ENCODE assay signal across 28 cellular contexts in genomic region chr1:153291514-153291913, GRCh38. TPM values are rescaled to one million over a fixed set of nuclear protein-coding genes. Genes with fewer than 3 reads are reported as not detected.
DNase-seq lines count a peak whose midpoint lies in the region; ATAC-seq, FAIRE-seq and TF ChIP-seq lines count a peak whose summit lies in the region.
"Had no signal": no experiment of that assay in that cellular context is flagged by ENCODE, and none has a peak within 500 bp of the region (broad histone marks: within the 10 kb centered on the region; RNA-seq: fewer than 3 reads in every experiment).

No MANE protein-coding gene starts in this region.

- H3F3A ChIP-seq in neural progenitor cell (ENCODE audit: low read depth) = no peaks in the 10 kb centered on the region

- H3K27ac Mint-ChIP-seq in activated CD8-positive, alpha-beta T cell treated with anti-CD3 and anti-CD28 coated beads for 36 hours = no peak overlapping the region
- H3K27ac Mint-ChIP-seq in activated CD8-positive, alpha-beta T cell treated with anti-CD3 and anti-CD28 coated beads, Interleukin-2, amount 10 ng/mL, durations not matched to agents 7 days and 5 days = no peak overlapping the region
- peak overlapping the region; percentile 32 for H3K27ac Mint-ChIP-seq in neural progenitor cell

- H3K27me3 ChIP-seq in neural progenitor cell = no peaks in the 10 kb centered on the region
- H3K27me3 ChIP-seq: right lobe of liver, upper lobe of left lung had no signal

- TF ChIP-seq POLR2A in GM12892 (IDR thresholded peaks at IDR 0.05; ENCODE audit: low read depth, low read length) = no peak

- H4K20me1 ChIP-seq in neural progenitor cell (ENCODE audit: low read depth) = no peaks in the 10 kb centered on the region

- H3K4me1 ChIP-seq in neural progenitor cell = no peaks in the 10 kb centered on the region
- H3K4me1 ChIP-seq: BE2C, gastrocnemius medialis, right lobe of liver, upper lobe of left lung had no signal

- no peak overlapping the region for H3K9ac ChIP-seq in neural progenitor cell
- H3K9ac ChIP-seq: GM23248 had no signal

- no peaks in the 10 kb centered on the region for H3K9me3 Mint-ChIP-seq in activated CD8-positive, alpha-beta T cell treated with anti-CD3 and anti-CD28 coated beads for 36 hours
- no peaks in the 10 kb centered on the region for H3K9me3 Mint-ChIP-seq in activated CD8-positive, alpha-beta T cell treated with anti-CD3 and anti-CD28 coated beads, Interleukin-2, amount 10 ng/mL, durations not matched to agents 7 days and 5 days (ENCODE audit: insufficient read depth)
- no peaks in the 10 kb centered on the region for H3K9me3 Mint-ChIP-seq in neural progenitor cell

- no peaks in the 10 kb centered on the region for H3K79me2 ChIP-seq in neural progenitor cell (ENCODE audit: low read depth)

- no peak overlapping the region for H3K4me2 ChIP-seq in neural progenitor cell

- DNase-seq in activated CD8-positive, alpha-beta T cell treated with anti-CD3 and anti-CD28 coated beads for 36 hours = peak; percentile 9
- no peak for DNase-seq in activated CD8-positive, alpha-beta T cell treated with anti-CD3 and anti-CD28 coated beads, Interleukin-2, amount 10 ng/mL, durations not matched to agents 7 days and 5 days
- DNase-seq in GM12892 (ENCODE audit: insufficient read length) = no peak
- DNase-seq in neural progenitor cell (ENCODE audit: low spot score) = no peak
- no peak for DNase-seq in substantia nigra (lab: John Stamatoyannopoulos, UW)
- DNase-seq in SW480 (ENCODE audit: low spot score) = no peak
- DNase-seq: activated effector memory CD4-positive, alpha-beta T cell treated with Interleukin-2 at 50 U/mL for 16 hours; amygdala; BE2C; dorsolateral prefrontal cortex; gastrocnemius medialis; GM23248; kidney glomerular epithelial cell; NCI-H2107; NCI-H526; right lobe of liver; Right ventricle myocardium superior; stimulated activated naive CD4-positive, alpha-beta T cell treated with Interleukin-2 at 50 U/mL for 16 hours; SW 1271; upper lobe of left lung had no signal

- H3K36me3 Mint-ChIP-seq in activated CD8-positive, alpha-beta T cell treated with anti-CD3 and anti-CD28 coated beads for 36 hours (ENCODE audit: low read depth) = no peaks in the 10 kb centered on the region
- no peaks in the 10 kb centered on the region for H3K36me3 Mint-ChIP-seq in activated CD8-positive, alpha-beta T cell treated with anti-CD3 and anti-CD28 coated beads, Interleukin-2, amount 10 ng/mL, durations not matched to agents 7 days and 5 days (ENCODE audit: low read depth)
- no peaks in the 10 kb centered on the region for H3K36me3 Mint-ChIP-seq in neural progenitor cell

- CTCF ChIA-PET in activated CD8-positive, alpha-beta T cell treated with anti-CD3 and anti-CD28 coated beads for 36 hours (lab: Charles Lee) = interaction anchor here (0.9 kb wide), 1 partner anchor 11 kb away, joined by 3 read pairs; no protein-coding TSS in a partner anchor
- CTCF ChIA-PET in activated CD8-positive, alpha-beta T cell treated with anti-CD3 and anti-CD28 coated beads, Interleukin-2, amount 10 ng/mL, durations not matched to agents 7 days and 5 days (lab: Charles Lee) = no interaction called here

- peak; percentile 34 for ATAC-seq in activated CD8-positive, alpha-beta T cell treated with anti-CD3 and anti-CD28 coated beads for 36 hours
- no peak for ATAC-seq in activated CD8-positive, alpha-beta T cell treated with anti-CD3 and anti-CD28 coated beads, Interleukin-2, amount 10 ng/mL, durations not matched to agents 7 days and 5 days
- ATAC-seq in HG02852 (IDR thresholded peaks at IDR 0.05; ENCODE audit: unreplicated experiment) = peak; percentile 67
- ATAC-seq in HG03039 (IDR thresholded peaks at IDR 0.05; ENCODE audit: unreplicated experiment) = no peak
- ATAC-seq: gastrocnemius medialis, right lobe of liver had no signal

- intact Hi-C loops in activated CD8-positive, alpha-beta T cell treated with anti-CD3 and anti-CD28 coated beads for 36 hours (cut with micrococcal nuclease) = no loop called here

- H3K27me3 Mint-ChIP-seq in activated CD8-positive, alpha-beta T cell treated with anti-CD3 and anti-CD28 coated beads for 36 hours = peaks cover 6% of the 10 kb centered on the region
- peaks cover 10% of the 10 kb centered on the region for H3K27me3 Mint-ChIP-seq in activated CD8-positive, alpha-beta T cell treated with anti-CD3 and anti-CD28 coated beads, Interleukin-2, amount 10 ng/mL, durations not matched to agents 7 days and 5 days (ENCODE audit: low read depth)
- peaks cover 4% of the 10 kb centered on the region for H3K27me3 Mint-ChIP-seq in neural progenitor cell (ENCODE audit: insufficient read depth, low read depth)

- H3K9me3 ChIP-seq in neural progenitor cell (ENCODE audit: low read depth) = no peaks in the 10 kb centered on the region
- H3K9me3 ChIP-seq: BE2C, gastrocnemius medialis, right lobe of liver, upper lobe of left lung had no signal

- H3K36me3 ChIP-seq in neural progenitor cell = no peaks in the 10 kb centered on the region
- H3K36me3 ChIP-seq: BE2C, gastrocnemius medialis, right lobe of liver, upper lobe of left lung had no signal

- peaks cover 12% of the 10 kb centered on the region for H3K4me1 Mint-ChIP-seq in activated CD8-positive, alpha-beta T cell treated with anti-CD3 and anti-CD28 coated beads for 36 hours (ENCODE audit: low read depth)
- peaks cover 18% of the 10 kb centered on the region for H3K4me1 Mint-ChIP-seq in activated CD8-positive, alpha-beta T cell treated with anti-CD3 and anti-CD28 coated beads, Interleukin-2, amount 10 ng/mL, durations not matched to agents 7 days and 5 days (ENCODE audit: low read depth)
- H3K4me1 Mint-ChIP-seq in neural progenitor cell = no peaks in the 10 kb centered on the region

- peak; percentile 94 for FAIRE-seq in GM12892 (lab: Jason Lieb, UNC)
- FAIRE-seq: A204.1 had no signal

- no peak overlapping the region for H3K4me3 ChIP-seq in neural progenitor cell
- H3K4me3 ChIP-seq: dorsolateral prefrontal cortex, gastrocnemius medialis, GM23248, right lobe of liver, upper lobe of left lung had no signal

- TF ChIP-seq CTCF in activated CD8-positive, alpha-beta T cell treated with anti-CD3 and anti-CD28 coated beads for 36 hours (IDR thresholded peaks at IDR 0.05) = no peak
- TF ChIP-seq CTCF in neural progenitor cell (IDR thresholded peaks at IDR 0.05) = no peak

- H2AFZ ChIP-seq in neural progenitor cell (replicated peaks) = no peak overlapping the region
- H2AFZ ChIP-seq: GM23248 had no signal

- no peak overlapping the region for H3K27ac ChIP-seq in neural progenitor cell
- H3K27ac ChIP-seq in substantia nigra (ENCODE audit: low read depth, low read length, poor library complexity, severe bottlenecking) = no peak overlapping the region
- H3K27ac ChIP-seq: dorsolateral prefrontal cortex, gastrocnemius medialis, GM23248, right lobe of liver, upper lobe of left lung, VCaP had no signal

- H3K4me3 Mint-ChIP-seq in activated CD8-positive, alpha-beta T cell treated with anti-CD3 and anti-CD28 coated beads for 36 hours = no peak overlapping the region
- no peak overlapping the region for H3K4me3 Mint-ChIP-seq in activated CD8-positive, alpha-beta T cell treated with anti-CD3 and anti-CD28 coated beads, Interleukin-2, amount 10 ng/mL, durations not matched to agents 7 days and 5 days
- H3K4me3 Mint-ChIP-seq in neural progenitor cell = no peak overlapping the region

- POLR2A ChIA-PET in activated CD8-positive, alpha-beta T cell treated with anti-CD3 and anti-CD28 coated beads for 36 hours (lab: Charles Lee) = no interaction called here
- POLR2A ChIA-PET in activated CD8-positive, alpha-beta T cell treated with anti-CD3 and anti-CD28 coated beads, Interleukin-2, amount 10 ng/mL, durations not matched to agents 7 days and 5 days (lab: Charles Lee) = no interaction called here

RNA-seq across cellular contexts. Expression of gene PGLYRP3, which starts 21.2 kb away (rescaled TPM):
- not detected for total RNA-seq in activated CD8-positive, alpha-beta T cell treated with anti-CD3 and anti-CD28 coated beads for 36 hours
- not detected for total RNA-seq in activated CD8-positive, alpha-beta T cell treated with anti-CD3 and anti-CD28 coated beads, Interleukin-2, amount 10 ng/mL, durations not matched to agents 7 days and 5 days
- 0.23 TPM for polyA plus RNA-seq in GM12892 (2012; ENCODE audit: missing spikeins)
- total RNA-seq in neural progenitor cell (ENCODE audit: low replicate concordance) = not detected in 2 replicates
- total RNA-seq: cardiac septum, dorsolateral prefrontal cortex, epithelial cell of proximal tubule, gastrocnemius medialis, GM23248, OCI-LY7, osteoblast, right lobe of liver, Right ventricle myocardium superior, upper lobe of left lung had no signal
- polyA plus RNA-seq: GM23248 had no signal

RNA-seq across cellular contexts. Expression of gene LORICRIN, which starts 32.0 kb away (rescaled TPM):
- total RNA-seq in activated CD8-positive, alpha-beta T cell treated with anti-CD3 and anti-CD28 coated beads for 36 hours = not detected
- not detected for total RNA-seq in activated CD8-positive, alpha-beta T cell treated with anti-CD3 and anti-CD28 coated beads, Interleukin-2, amount 10 ng/mL, durations not matched to agents 7 days and 5 days
- polyA plus RNA-seq in GM12892 (2012; ENCODE audit: missing spikeins) = not detected
- total RNA-seq in neural progenitor cell (ENCODE audit: low replicate concordance) = not detected in 2 replicates
- total RNA-seq: cardiac septum, epithelial cell of proximal tubule, gastrocnemius medialis, GM23248, OCI-LY7, osteoblast, right lobe of liver, Right ventricle myocardium superior, upper lobe of left lung had no signal
- polyA plus RNA-seq: GM23248 had no signal

RNA-seq across cellular contexts. Expression of gene PGLYRP4, which starts 57.1 kb away (rescaled TPM):
- not detected for total RNA-seq in activated CD8-positive, alpha-beta T cell treated with anti-CD3 and anti-CD28 coated beads for 36 hours
- not detected for total RNA-seq in activated CD8-positive, alpha-beta T cell treated with anti-CD3 and anti-CD28 coated beads, Interleukin-2, amount 10 ng/mL, durations not matched to agents 7 days and 5 days
- 2.6 TPM for polyA plus RNA-seq in GM12892 (2012; ENCODE audit: missing spikeins)
- total RNA-seq in neural progenitor cell (ENCODE audit: low replicate concordance) = not detected in 2 replicates
- total RNA-seq: cardiac septum, dorsolateral prefrontal cortex, epithelial cell of proximal tubule, gastrocnemius medialis, GM23248, OCI-LY7, osteoblast, right lobe of liver, Right ventricle myocardium superior, upper lobe of left lung had no signal
- polyA plus RNA-seq: GM23248 had no signal

Comparison
In these comparisons a context has a peak if more than half of its experiments do, and no peak if none do; other contexts are left out.
1. ATAC-seq: peak in activated CD8-positive, alpha-beta T cell treated with anti-CD3 and anti-CD28 coated beads for 36 hours (single experiment) and HG02852 (single experiment); none in activated CD8-positive, alpha-beta T cell treated with anti-CD3 and anti-CD28 coated beads, Interleukin-2, amount 10 ng/mL, durations not matched to agents 7 days and 5 days (single experiment) and HG03039 (single experiment).